1 cellular context compared by ENCODE assay signal in the genomic region with DNA sequence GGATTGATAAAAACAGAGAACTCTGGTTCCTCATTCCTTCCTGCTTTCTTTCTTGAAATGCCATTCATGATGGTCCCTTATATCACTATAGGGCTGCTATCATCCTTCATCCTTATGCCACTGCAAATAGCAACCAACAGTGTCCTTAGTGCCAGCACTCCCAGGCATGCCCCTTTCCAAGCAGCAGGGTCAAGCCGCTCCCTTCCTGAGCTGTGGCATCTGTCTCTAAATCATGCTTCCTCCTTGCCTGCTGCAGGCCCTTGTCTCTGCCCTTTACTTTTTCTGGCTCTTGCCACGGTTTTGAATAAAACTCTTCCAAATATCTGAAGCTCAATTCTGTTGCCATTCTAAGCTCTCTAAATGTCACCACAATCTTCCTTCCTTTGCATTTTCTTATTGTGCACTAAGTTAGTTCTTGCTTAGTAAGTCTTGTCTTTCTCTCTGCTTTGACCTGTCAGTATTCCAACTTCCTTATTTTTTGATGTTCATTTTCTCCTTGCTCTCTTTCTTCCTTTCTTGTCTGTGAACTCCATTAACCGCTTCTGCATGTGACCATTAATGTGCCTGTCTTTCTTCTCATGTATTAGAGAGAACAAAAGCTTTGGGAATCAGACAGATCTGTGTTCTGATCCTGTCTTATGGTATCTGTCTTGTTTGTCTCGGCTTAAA.
TF ChIP-seq lines count a peak whose summit lies in the region.

No MANE protein-coding gene starts in this region.

TF ChIP-seq in H1, 55 proteins besides CTCF, POLR2A, EP300 and RAD21:
- TF ChIP-seq MAFK (IDR thresholded peaks at IDR 0.05; ENCODE audit: low read depth, low read length) (no peak), GTF2F1 (IDR thresholded peaks at IDR 0.05; ENCODE audit: borderline replicate concordance, low read depth, low read length) (no peak), SUZ12 (IDR thresholded peaks at IDR 0.05; ENCODE audit: low read length) (no peak), SP4 (IDR thresholded peaks at IDR 0.05; ENCODE audit: low read length) (no peak), CEBPB (IDR thresholded peaks at IDR 0.05; ENCODE audit: low read depth, low read length) (no peak), RBBP5 (IDR thresholded peaks at IDR 0.05; ENCODE audit: borderline replicate concordance, low read depth, low read length) (no peak), RFX5 (IDR thresholded peaks at IDR 0.05; ENCODE audit: borderline replicate concordance, low read depth, low read length) (no peak), KDM5A (IDR thresholded peaks at IDR 0.05; ENCODE audit: low read length) (no peak), SIRT6 (IDR thresholded peaks at IDR 0.05; ENCODE audit: low read length) (no peak), FOSL1 (IDR thresholded peaks at IDR 0.05; ENCODE audit: insufficient read depth, low read depth, low read length) (no peak)
- TF ChIP-seq, protein P1, sequence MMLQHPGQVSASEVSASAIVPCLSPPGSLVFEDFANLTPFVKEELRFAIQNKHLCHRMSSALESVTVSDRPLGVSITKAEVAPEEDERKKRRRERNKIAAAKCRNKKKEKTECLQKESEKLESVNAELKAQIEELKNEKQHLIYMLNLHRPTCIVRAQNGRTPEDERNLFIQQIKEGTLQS (IDR thresholded peaks at IDR 0.05; ENCODE audit: insufficient read depth, low read depth, low read length): no peak
- TF ChIP-seq, protein P2, sequence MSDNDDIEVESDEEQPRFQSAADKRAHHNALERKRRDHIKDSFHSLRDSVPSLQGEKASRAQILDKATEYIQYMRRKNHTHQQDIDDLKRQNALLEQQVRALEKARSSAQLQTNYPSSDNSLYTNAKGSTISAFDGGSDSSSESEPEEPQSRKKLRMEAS (IDR thresholded peaks at IDR 0.05): no peak
